ENCODE assay signal across 8 cellular contexts in genomic region chr10:113680172-113681111, GRCh38. TPM values are rescaled to one million over a fixed set of nuclear protein-coding genes. Genes with fewer than 3 reads are reported as not detected.
A peak's percentile ranks its signal among the peaks of the same experiment; 100 is the strongest.
DNase-seq lines count a peak whose midpoint lies in the region; ATAC-seq and TF ChIP-seq lines count a peak whose summit lies in the region.

No MANE protein-coding gene starts in this region.

- no peaks in the 10 kb centered on the region for H3K27me3 ChIP-seq in subcutaneous abdominal adipose tissue (ENCODE audit: control insufficient read depth in 5 of 5, insufficient read depth in 4 of 5, low read length in 5 of 5)

- H3K4me1 ChIP-seq in mucosa of descending colon (ENCODE audit: low read depth) (peaks cover 7% of the 10 kb centered on the region), subcutaneous abdominal adipose tissue (ENCODE audit: control insufficient read depth in 5 of 5, insufficient read depth in 5 of 5, low read length in 5 of 5) (peaks cover 4 to 34% (median 21%) of the 10 kb centered on the region in 5 donors)

- peak overlapping the region; percentile 99 to 100 (median 99) for H3K9ac ChIP-seq in subcutaneous abdominal adipose tissue (ENCODE audit: low read length in 5 of 5)

- H3K4me3 ChIP-seq in NB4 (ENCODE audit: low read depth, low read length) (peak overlapping the region; percentile 74), epithelial cell of esophagus (ENCODE audit: low read length) (peak overlapping the region; percentile 90), mucosa of descending colon (peak overlapping the region; percentile 100), subcutaneous abdominal adipose tissue (ENCODE audit: low read depth in 1 of 5, low read length in 5 of 5) (peak overlapping the region; percentile 85 to 98 (median 95))

- H3K36me3 ChIP-seq in mucosa of descending colon (ENCODE audit: low read depth) (no peaks in the 10 kb centered on the region), subcutaneous abdominal adipose tissue (ENCODE audit: control insufficient read depth in 5 of 5, insufficient read depth in 5 of 5, low read length in 5 of 5) (peaks cover 0 to 6% (median 0%) of the 10 kb centered on the region in 5 donors)

- H3K9me3 ChIP-seq in mucosa of descending colon (no peaks in the 10 kb centered on the region), subcutaneous abdominal adipose tissue (ENCODE audit: control insufficient read depth in 5 of 5, low read length in 5 of 5) (peaks cover 0 to 4% (median 0%) of the 10 kb centered on the region in 5 donors)

- TF ChIP-seq CTCF in NB4 (IDR thresholded peaks at IDR 0.05; ENCODE audit: low read depth, low read length) (no peak), epithelial cell of esophagus (IDR thresholded peaks at IDR 0.05; ENCODE audit: insufficient read depth, low read depth, low read length, missing control alignments) (no peak), mucosa of descending colon (IDR thresholded peaks at IDR 0.05) (no peak)

- intact Hi-C loops in mucosa of descending colon (cut with DNase I, micrococcal nuclease), result no loop called here

- TF ChIP-seq POLR2A in NB4 (IDR thresholded peaks at IDR 0.05; ENCODE audit: extremely low read depth, insufficient read length), result no peak

- DNase-seq in NCI-H1417 (lab: John Stamatoyannopoulos, UW) (peak; percentile 37 to 58 (median 45)), NCI-H1417 treated with DMSO at 0.1 percent for 48 hours (lab: John Stamatoyannopoulos, UW) (no peak), NB4 (ENCODE audit: low read depth) (peak; percentile 88), epithelial cell of esophagus (ENCODE audit: low read depth) (peak; percentile 80), mucosa of descending colon (peak; percentile 73 to 75 (median 74))
- peak; percentile 42 to 43 for DNase-seq in activated CD4-positive, alpha-beta T cell treated with anti-CD3 and anti-CD28 coated beads, Interleukin-2, amount 50 U/mL, for 48 hours

- ATAC-seq in HG02610 (IDR thresholded peaks at IDR 0.05; ENCODE audit: unreplicated experiment), result peak; percentile 22
- ATAC-seq in mucosa of descending colon, result peak; percentile 56

- peak overlapping the region; percentile 100 for H3K27ac ChIP-seq in subcutaneous abdominal adipose tissue (ENCODE audit: low read depth, low read length)

RNA-seq across cellular contexts. Expression of gene CASP7, which starts 0.7 kb away (rescaled TPM):
- total RNA-seq in mucosa of descending colon, result 100 to 1,000 TPM; 113 to 200 (median 186) TPM

RNA-seq across cellular contexts. Expression of gene NRAP, which starts 16.6 kb away (rescaled TPM):
- 1 to 10 TPM in 1 of 3 donors, under 1 TPM in 2; 0.16 to 1.6 (median 0.80) TPM for total RNA-seq in mucosa of descending colon
